ENCODE assay signal across 27 cellular contexts in the genomic region with DNA sequence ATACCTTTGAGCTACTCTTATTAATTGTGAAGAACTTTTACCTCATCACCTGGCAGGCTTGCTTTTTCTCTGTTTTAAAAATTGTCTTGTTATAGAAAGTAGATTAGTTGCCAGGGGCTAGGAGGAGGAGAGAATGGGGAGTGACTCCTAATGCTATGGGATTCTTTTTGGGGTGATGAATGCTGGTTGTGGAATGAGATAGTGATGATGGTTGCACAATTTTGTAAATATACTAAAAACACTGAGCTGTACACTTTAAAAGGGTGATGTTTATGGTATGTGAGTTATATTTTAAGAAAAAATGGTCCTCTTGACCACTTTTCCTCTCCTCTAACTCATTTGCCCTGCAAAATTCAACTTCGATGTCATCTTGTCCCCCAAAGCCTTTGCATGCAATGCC.
"Had no signal": no experiment of that assay in that cellular context is flagged by ENCODE, and none has a peak within 500 bp of the region (broad histone marks: within the 10 kb centered on the region; RNA-seq: fewer than 3 reads in every experiment).

No MANE protein-coding gene starts in this region.

- H3K9me3 Mint-ChIP-seq: dendritic cell treated with granulocyte-macrophage colony-stimulating factor and Interleukin-4, amounts not matched to agents 40 ng/mL and 50 ng/mL, for 4 days; endodermal cell; naive thymus-derived CD4-positive, alpha-beta T cell; stimulated activated naive B cell treated with anti-CD40 and anti-IgM and Interleukin-4, amounts not matched to agents 10 μg/mL and 1 μg/mL and 100 μg/mL, for 72 hours; stimulated activated naive CD8-positive, alpha-beta T cell treated with anti-CD3 and anti-CD28 coated beads, Interleukin-15, Interleukin-2, amounts not matched to agents 100 ng/mL and 50 ng/mL, for 24 hours had no signal

- H3K36me3 ChIP-seq: colonic mucosa, gastrocnemius medialis, left lung, ovary, spleen, thoracic aorta, tibial nerve, upper lobe of left lung had no signal

- H3K4me3 ChIP-seq: colonic mucosa, gastrocnemius medialis, left lung, ovary, psoas muscle, skin epidermis, spleen, thoracic aorta, tibial nerve, upper lobe of left lung had no signal

- H3K9me3 ChIP-seq: colonic mucosa, gastrocnemius medialis, ovary, psoas muscle, spleen, thoracic aorta, tibial nerve, upper lobe of left lung had no signal

- H3K4me1 Mint-ChIP-seq: nephron had no signal

- H3K27ac ChIP-seq: colonic mucosa, epithelial cell of prostate, gastrocnemius medialis, left lung, ovary, psoas muscle, skin epidermis, spleen, thoracic aorta, tibial nerve, upper lobe of left lung had no signal

- H3K27me3 Mint-ChIP-seq: dendritic cell treated with granulocyte-macrophage colony-stimulating factor and Interleukin-4, amounts not matched to agents 40 ng/mL and 50 ng/mL, for 4 days; stimulated activated naive CD8-positive, alpha-beta T cell treated with anti-CD3 and anti-CD28 coated beads, Interleukin-15, Interleukin-2, amounts not matched to agents 100 ng/mL and 50 ng/mL, for 24 hours had no signal

- H3K4me3 Mint-ChIP-seq: dendritic cell treated with granulocyte-macrophage colony-stimulating factor and Interleukin-4, amounts not matched to agents 40 ng/mL and 50 ng/mL, for 4 days; naive thymus-derived CD4-positive, alpha-beta T cell; nephron; stimulated activated naive B cell treated with anti-CD40 and anti-IgM and Interleukin-4, amounts not matched to agents 10 μg/mL and 1 μg/mL and 100 μg/mL, for 72 hours; stimulated activated naive CD8-positive, alpha-beta T cell treated with anti-CD3 and anti-CD28 coated beads, Interleukin-15, Interleukin-2, amounts not matched to agents 100 ng/mL and 50 ng/mL, for 24 hours had no signal

- DNase-seq: colonic mucosa; effector CD8-positive, alpha-beta T cell; foreskin fibroblast; gastrocnemius medialis; head of caudate nucleus; left cardiac atrium; left lung; mesenchymal stem cell; midbrain; naive thymus-derived CD4-positive, alpha-beta T cell; occipital lobe; ovary; posterior cingulate gyrus; psoas muscle; right cardiac atrium; spleen; stimulated activated CD4-positive, alpha-beta T cell treated with anti-CD3 and anti-CD28 coated beads, Interleukin-2, amount 100 ng/mL, for 48 hours; stimulated activated naive B cell treated with anti-CD40 and anti-IgM and Interleukin-4, amounts not matched to agents 10 μg/mL and 1 μg/mL and 100 μg/mL, for 72 hours; upper lobe of left lung had no signal

- H3K27me3 ChIP-seq: colonic mucosa, gastrocnemius medialis, left lung, ovary, spleen, tibial nerve, upper lobe of left lung had no signal

- H3K4me1 ChIP-seq: colonic mucosa, gastrocnemius medialis, left lung, spleen, tibial nerve, upper lobe of left lung had no signal

- H3K36me3 Mint-ChIP-seq: naive thymus-derived CD4-positive, alpha-beta T cell; stimulated activated naive B cell treated with anti-CD40 and anti-IgM and Interleukin-4, amounts not matched to agents 10 μg/mL and 1 μg/mL and 100 μg/mL, for 72 hours had no signal

- H3K27ac Mint-ChIP-seq: dendritic cell treated with granulocyte-macrophage colony-stimulating factor and Interleukin-4, amounts not matched to agents 40 ng/mL and 50 ng/mL, for 4 days; endodermal cell; naive thymus-derived CD4-positive, alpha-beta T cell; nephron; stimulated activated naive B cell treated with anti-CD40 and anti-IgM and Interleukin-4, amounts not matched to agents 10 μg/mL and 1 μg/mL and 100 μg/mL, for 72 hours; stimulated activated naive CD8-positive, alpha-beta T cell treated with anti-CD3 and anti-CD28 coated beads, Interleukin-15, Interleukin-2, amounts not matched to agents 100 ng/mL and 50 ng/mL, for 24 hours had no signal
